ENCODE assay signal across 16 cellular contexts in the genomic region with DNA sequence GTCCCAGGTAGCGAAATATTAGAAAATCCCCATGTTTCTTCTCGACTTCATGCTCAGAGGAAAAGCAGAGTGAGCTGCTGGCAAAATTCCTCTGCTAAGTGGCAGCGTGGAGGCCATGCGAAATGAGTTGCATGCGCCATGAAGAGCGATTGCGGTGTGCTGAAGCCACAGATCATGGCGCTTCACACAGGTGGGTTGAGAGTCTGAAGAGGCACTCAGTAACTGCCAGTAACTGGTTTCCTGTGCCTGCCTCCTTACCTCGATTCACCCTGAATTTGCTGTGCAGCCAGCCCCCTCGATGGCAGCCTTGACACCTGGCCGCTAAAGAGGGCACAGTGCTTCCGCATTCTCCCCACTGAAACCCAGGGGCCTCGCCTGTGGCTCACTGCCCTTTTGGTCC.
DNase-seq lines count a peak whose midpoint lies in the region; ATAC-seq and TF ChIP-seq lines count a peak whose summit lies in the region.
"Had no signal": no experiment of that assay in that cellular context is flagged by ENCODE, and none has a peak within 500 bp of the region (broad histone marks: within the 10 kb centered on the region; RNA-seq: fewer than 3 reads in every experiment).

No MANE protein-coding gene starts in this region.

- peaks cover 9% of the 10 kb centered on the region for H3K36me3 Mint-ChIP-seq in activated CD4-positive, alpha-beta T cell treated with anti-CD3 and anti-CD28 coated beads for 36 hours (ENCODE audit: low read depth)
- H3K36me3 Mint-ChIP-seq in nephron progenitor cell (ENCODE audit: low read depth), result peaks cover 9% of the 10 kb centered on the region

- no peak for TF ChIP-seq CTCF in nephron progenitor cell (IDR thresholded peaks at IDR 0.05)

- H3K27me3 Mint-ChIP-seq in activated CD4-positive, alpha-beta T cell treated with anti-CD3 and anti-CD28 coated beads for 36 hours, result no peaks in the 10 kb centered on the region
- H3K27me3 Mint-ChIP-seq in nephron progenitor cell (ENCODE audit: low read depth, poor library complexity), result peaks cover 14% of the 10 kb centered on the region
- H3K27me3 Mint-ChIP-seq: CD4-positive, CD25-positive, alpha-beta regulatory T cell had no signal

- H3K4me2 ChIP-seq in BLaER1 treated with 17β-estradiol and CSF1 and Interleukin-3, amounts not matched to agents 10 nM and 100 nM, result peak overlapping the region in 9 of 11 experiments; percentile 47 to 82 (median 70); a peak in 16 of 22 replicates

- CTCF ChIA-PET in activated CD4-positive, alpha-beta T cell treated with anti-CD3 and anti-CD28 coated beads for 36 hours (lab: Charles Lee), result no interaction called here

- intact Hi-C loops in activated CD4-positive, alpha-beta T cell treated with anti-CD3 and anti-CD28 coated beads for 36 hours (cut with DNase I, micrococcal nuclease), result no loop called here
- intact Hi-C loops in right cardiac atrium (cut with DNase I), result no loop called here

- POLR2A ChIA-PET in activated CD4-positive, alpha-beta T cell treated with anti-CD3 and anti-CD28 coated beads for 36 hours (lab: Charles Lee), result no interaction called here

- DNase-seq in activated CD4-positive, alpha-beta T cell treated with anti-CD3 and anti-CD28 coated beads for 36 hours, result no peak
- no peak for DNase-seq in activated CD4-positive, alpha-beta T cell treated with anti-CD3 and anti-CD28 coated beads, Interleukin-2, amount 50 U/mL, for 4 hours
- DNase-seq in mesenteric fat pad (ENCODE audit: low spot score), result peak; percentile 37
- DNase-seq in right cardiac atrium, result no peak
- no peak for DNase-seq in nephron progenitor cell
- DNase-seq in NCI-H524 (lab: John Stamatoyannopoulos, UW), result no peak
- DNase-seq: 8988T; C1 segment of cervical spinal cord; Caco-2; CD4-positive, CD25-positive, alpha-beta regulatory T cell; GDM1 had no signal

- H3K9me3 Mint-ChIP-seq in activated CD4-positive, alpha-beta T cell treated with anti-CD3 and anti-CD28 coated beads for 36 hours (ENCODE audit: low read depth), result no peaks in the 10 kb centered on the region
- no peaks in the 10 kb centered on the region for H3K9me3 Mint-ChIP-seq in nephron progenitor cell

- peaks cover 0 to 20% (median 6%) of the 10 kb centered on the region in 11 experiments; a peak in 11 of 22 replicates for H3K9me3 ChIP-seq in BLaER1 treated with 17β-estradiol and CSF1 and Interleukin-3, amounts not matched to agents 10 nM and 100 nM (replicated peaks in 1 of 11)
- H3K9me3 ChIP-seq in KOPT-K1 (ENCODE audit: insufficient read depth, low read length, poor library complexity, severe bottlenecking), result no peaks in the 10 kb centered on the region
- no peaks in the 10 kb centered on the region for H3K9me3 ChIP-seq in right cardiac atrium (ENCODE audit: control insufficient read depth, low read length)
- H3K9me3 ChIP-seq: Caco-2, HAP-1 had no signal

- H3K36me3 ChIP-seq in BLaER1 treated with 17β-estradiol and CSF1 and Interleukin-3, amounts not matched to agents 10 nM and 100 nM, result 0 out of 22 replicates have a peak, but pooled peaks cover 0 to 6% (median 0%) of the 10 kb centered on the region in 11 experiments
- no peaks in the 10 kb centered on the region for H3K36me3 ChIP-seq in KOPT-K1 (ENCODE audit: insufficient read depth, low read length)
- H3K36me3 ChIP-seq: HAP-1 had no signal

- no peak overlapping the region for H3K4me3 Mint-ChIP-seq in activated CD4-positive, alpha-beta T cell treated with anti-CD3 and anti-CD28 coated beads for 36 hours
- H3K4me3 Mint-ChIP-seq in nephron progenitor cell, result no peak overlapping the region

- no peaks in the 10 kb centered on the region for H3K27me3 ChIP-seq in BLaER1 treated with 17β-estradiol and CSF1 and Interleukin-3, amounts not matched to agents 10 nM and 100 nM
- no peaks in the 10 kb centered on the region for H3K27me3 ChIP-seq in right cardiac atrium (ENCODE audit: control insufficient read depth, insufficient read depth)

- H3K4me1 Mint-ChIP-seq in activated CD4-positive, alpha-beta T cell treated with anti-CD3 and anti-CD28 coated beads for 36 hours, result peaks cover 22% of the 10 kb centered on the region
- H3K4me1 Mint-ChIP-seq in nephron progenitor cell, result peaks cover 24% of the 10 kb centered on the region

- no peak for ATAC-seq in activated CD4-positive, alpha-beta T cell treated with anti-CD3 and anti-CD28 coated beads for 36 hours
- ATAC-seq in right cardiac atrium, result no peak
- ATAC-seq: K562 had no signal

- peak overlapping the region; percentile 10 for H3K27ac Mint-ChIP-seq in activated CD4-positive, alpha-beta T cell treated with anti-CD3 and anti-CD28 coated beads for 36 hours
- no peak overlapping the region for H3K27ac Mint-ChIP-seq in nephron progenitor cell

- no peak overlapping the region for H3K4me3 ChIP-seq in BLaER1 treated with 17β-estradiol and CSF1 and Interleukin-3, amounts not matched to agents 10 nM and 100 nM
- no peak overlapping the region for H3K4me3 ChIP-seq in right cardiac atrium (ENCODE audit: low read length)
- H3K4me3 ChIP-seq: GM23248, HAP-1, K562 had no signal

- H3K4me1 ChIP-seq in BLaER1 treated with 17β-estradiol and CSF1 and Interleukin-3, amounts not matched to agents 10 nM and 100 nM, result peaks cover 7 to 34% (median 28%) of the 10 kb centered on the region in 10 experiments; a peak in 19 of 20 replicates
- peaks cover 3% of the 10 kb centered on the region for H3K4me1 ChIP-seq in right cardiac atrium (ENCODE audit: control insufficient read depth, insufficient read depth, low read length)
- H3K4me1 ChIP-seq: Caco-2, HAP-1 had no signal

- H3K27ac ChIP-seq in BLaER1 treated with 17β-estradiol and CSF1 and Interleukin-3, amounts not matched to agents 10 nM and 100 nM, result peak overlapping the region in 4 of 11 experiments; percentile 75 to 81 (median 79); a peak in 4 of 22 replicates
- H3K27ac ChIP-seq in KOPT-K1 (ENCODE audit: low read depth, low read length, poor library complexity, severe bottlenecking), result peak overlapping the region; percentile 97
- H3K27ac ChIP-seq in right cardiac atrium (ENCODE audit: low read length), result no peak overlapping the region
- H3K27ac ChIP-seq: GM23248 had no signal

- 97% methylated on average over 13 of the region's 13 CpGs for WGBS in right cardiac atrium

- no peak overlapping the region for H3K9ac ChIP-seq in BLaER1 treated with 17β-estradiol and CSF1 and Interleukin-3, amounts not matched to agents 10 nM and 100 nM
- H3K9ac ChIP-seq: GM23248 had no signal

- H4K20me1 ChIP-seq in BLaER1 treated with 17β-estradiol and CSF1 and Interleukin-3, amounts not matched to agents 10 nM and 100 nM, result no peaks in the 10 kb centered on the region
